ENCODE assay signal across 9 cellular contexts in the genomic region with DNA sequence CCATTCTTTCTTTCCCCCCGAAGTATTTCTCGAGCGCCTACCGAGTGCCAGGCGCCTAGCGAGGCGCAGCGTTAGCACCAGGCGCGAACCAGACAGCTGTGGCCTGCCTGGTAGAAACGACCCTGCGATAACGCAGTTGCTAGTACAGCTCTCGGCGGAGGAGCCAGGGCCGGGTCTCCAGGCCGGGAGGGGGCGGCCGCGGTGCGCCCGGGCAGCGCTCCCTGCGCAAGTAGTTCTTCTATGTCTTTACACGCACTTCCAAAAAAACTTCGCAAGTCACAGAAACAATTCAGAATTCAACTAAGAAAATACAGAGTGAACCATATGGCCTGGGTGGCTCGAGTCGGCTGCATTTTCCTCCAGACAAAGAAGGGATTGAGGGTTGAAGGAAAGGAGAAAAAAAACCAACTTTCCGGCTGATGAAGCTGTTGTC. TPM values are rescaled to one million over a fixed set of nuclear protein-coding genes. Genes with fewer than 3 reads are reported as not detected.
DNase-seq lines count a peak whose midpoint lies in the region; ATAC-seq, FAIRE-seq and TF ChIP-seq lines count a peak whose summit lies in the region.
"Had no signal": no experiment of that assay in that cellular context is flagged by ENCODE, and none has a peak within 500 bp of the region (broad histone marks: within the 10 kb centered on the region; RNA-seq: fewer than 3 reads in every experiment).

No MANE protein-coding gene starts in this region.

- no peak for TF ChIP-seq POLR2A in esophagus muscularis mucosa (IDR thresholded peaks at IDR 0.05; ENCODE audit: low read depth)
- no peak for TF ChIP-seq POLR2A in ovary (IDR thresholded peaks at IDR 0.05)

- H3K4me1 Mint-ChIP-seq in WTC11 = peaks cover 46% of the 10 kb centered on the region

- 6% methylated on average over 29 of the region's 29 CpGs for WGBS in esophagus muscularis mucosa
- WGBS in ovary, 3 donors = 6 to 8% (median 7%) methylated on average over 29 of the region's 29 CpGs
- 4% methylated on average over 29 of the region's 29 CpGs for WGBS in small intestine, 3 donors

- no peak for FAIRE-seq in small intestine (lab: Jason Lieb, UNC)

- no peak overlapping the region for H3K27ac ChIP-seq in 22Rv1
- H3K27ac ChIP-seq in esophagus muscularis mucosa (replicated peaks in 1 of 4) = no peak overlapping the region
- no peak overlapping the region for H3K27ac ChIP-seq in ovary
- no peak overlapping the region for H3K27ac ChIP-seq in small intestine (ENCODE audit: low read depth in 1 of 2, low read length in 1 of 2)

- H3K36me3 ChIP-seq in esophagus muscularis mucosa (no peaks in the 10 kb centered on the region), ovary (no peaks in the 10 kb centered on the region), small intestine (ENCODE audit: control insufficient read depth in 2 of 2, insufficient read depth in 2 of 2, low read length in 2 of 2) (no peaks in the 10 kb centered on the region)

- CTCF ChIA-PET in WTC11 (lab: Charles Lee) = interaction anchor here (0.7 to 5.7 kb wide), 34 partner anchors 8 to 424 kb away, joined by 3 to 91 read pairs (median 6); no protein-coding TSS in a partner anchor

- H3K27me3 Mint-ChIP-seq in WTC11 (ENCODE audit: low read depth) = peaks cover 78% of the 10 kb centered on the region

- ATAC-seq in GM19025 (IDR thresholded peaks at IDR 0.05; ENCODE audit: low read depth, unreplicated experiment) (peak; percentile 36), HG03280 (IDR thresholded peaks at IDR 0.05; ENCODE audit: unreplicated experiment) (peak; percentile 42), WTC11 (peak; percentile 31)

- intact Hi-C loops in esophagus muscularis mucosa (cut with DNase I) = loop anchor here (5.0 kb wide), 1 partner anchor 196 kb away; no protein-coding TSS in a partner anchor
- intact Hi-C loops in ovary (cut with DNase I) = loop anchor here in 2 of 4 donors (10.0 kb wide), 2 partner anchors 308 to 418 kb away; no protein-coding TSS in a partner anchor

- H3K4me3 Mint-ChIP-seq in WTC11 = peak overlapping the region; percentile 85

- no peaks in the 10 kb centered on the region for H3K36me3 Mint-ChIP-seq in WTC11

- POLR2A ChIA-PET in WTC11 (lab: Charles Lee) = interaction anchor here (0.6 kb wide), 3 partner anchors 147 to 177 kb away, joined by 3 to 5 read pairs (median 4); no protein-coding TSS in a partner anchor

- H3K4me1 ChIP-seq in esophagus muscularis mucosa = peaks cover 12 to 35% (median 27%) of the 10 kb centered on the region in 4 donors
- H3K4me1 ChIP-seq in ovary (ENCODE audit: insufficient read depth) = peaks cover 2% of the 10 kb centered on the region
- peaks cover 0 to 2% of the 10 kb centered on the region in 2 donors for H3K4me1 ChIP-seq in small intestine (ENCODE audit: control insufficient read depth in 2 of 2, insufficient read depth in 1 of 2, low read depth in 1 of 2, low read length in 1 of 2)

- H3K27ac Mint-ChIP-seq in WTC11 = no peak overlapping the region

- DNase-seq in WTC11 (ENCODE audit: low spot score) (peak; percentile 83), esophagus muscularis mucosa (ENCODE audit: extremely low spot score) (no peak), ovary (peak in 2 of 5 donors; percentile 28 to 50), small intestine (no peak), DMS153 treated with DMSO at 0.1 percent for 48 hours (lab: John Stamatoyannopoulos, UW; ENCODE audit: unreplicated experiment) (no peak)

- peak; percentile 47 for TF ChIP-seq CTCF in 22Rv1 (IDR thresholded peaks at IDR 0.05)
- TF ChIP-seq CTCF in WTC11 (IDR thresholded peaks at IDR 0.05) = no peak
- TF ChIP-seq CTCF in esophagus muscularis mucosa (IDR thresholded peaks at IDR 0.05) = no peak
- TF ChIP-seq CTCF in ovary (IDR thresholded peaks at IDR 0.05) = no peak

- H3K27me3 ChIP-seq in esophagus muscularis mucosa (peaks cover 0 to 77% (median 65%) of the 10 kb centered on the region in 4 donors), ovary (peaks cover 6% of the 10 kb centered on the region), small intestine (ENCODE audit: control insufficient read depth in 2 of 2, insufficient read depth in 2 of 2, low read length in 2 of 2) (peaks cover 3 to 38% of the 10 kb centered on the region in 2 donors)

- H3K9me3 Mint-ChIP-seq in WTC11 = no peaks in the 10 kb centered on the region

- H3K9me3 ChIP-seq in esophagus muscularis mucosa = no peaks in the 10 kb centered on the region
- peaks cover 0 to 8% of the 10 kb centered on the region in 2 donors for H3K9me3 ChIP-seq in ovary
- no peaks in the 10 kb centered on the region for H3K9me3 ChIP-seq in small intestine (ENCODE audit: control insufficient read depth, low read depth)

- H3K4me3 ChIP-seq in esophagus muscularis mucosa (peak overlapping the region; percentile 36 to 54 (median 42)), ovary (peak overlapping the region; percentile 25), small intestine (ENCODE audit: low read depth in 1 of 2, low read length in 2 of 2) (peak overlapping the region in 1 of 2 donors; percentile 47)

- TF ChIP-seq EP300 in esophagus muscularis mucosa (IDR thresholded peaks at IDR 0.05) (no peak), ovary (IDR thresholded peaks at IDR 0.05) (no peak)

TF ChIP-seq in WTC11, 78 proteins besides CTCF, POLR2A, EP300 and RAD21 (continues in another document):
- TF ChIP-seq, protein P1, sequence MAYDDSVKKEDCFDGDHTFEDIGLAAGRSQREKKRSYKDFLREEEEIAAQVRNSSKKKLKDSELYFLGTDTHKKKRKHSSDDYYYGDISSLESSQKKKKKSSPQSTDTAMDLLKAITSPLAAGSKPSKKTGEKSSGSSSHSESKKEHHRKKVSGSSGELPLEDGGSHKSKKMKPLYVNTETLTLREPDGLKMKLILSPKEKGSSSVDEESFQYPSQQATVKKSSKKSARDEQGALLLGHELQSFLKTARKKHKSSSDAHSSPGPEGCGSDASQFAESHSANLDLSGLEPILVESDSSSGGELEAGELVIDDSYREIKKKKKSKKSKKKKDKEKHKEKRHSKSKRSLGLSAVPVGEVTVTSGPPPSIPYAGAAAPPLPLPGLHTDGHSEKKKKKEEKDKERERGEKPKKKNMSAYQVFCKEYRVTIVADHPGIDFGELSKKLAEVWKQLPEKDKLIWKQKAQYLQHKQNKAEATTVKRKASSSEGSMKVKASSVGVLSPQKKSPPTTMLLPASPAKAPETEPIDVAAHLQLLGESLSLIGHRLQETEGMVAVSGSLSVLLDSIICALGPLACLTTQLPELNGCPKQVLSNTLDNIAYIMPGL (CRISPR knock-in tag; IDR thresholded peaks at IDR 0.05) = 0 out of 2 replicates have a peak, but pooled peaks have one; percentile 54
- TF ChIP-seq FOXK1 (CRISPR knock-in tag; IDR thresholded peaks at IDR 0.05) (no peak), RELA (CRISPR knock-in tag; IDR thresholded peaks at IDR 0.05; ENCODE audit: borderline replicate concordance) (no peak), CREM (CRISPR knock-in tag; IDR thresholded peaks at IDR 0.05) (peak; percentile 58; the same call in 1 of the 2 replicates), ZNF121 (CRISPR knock-in tag; IDR thresholded peaks at IDR 0.05) (peak; percentile 89), CREB1 (CRISPR knock-in tag; IDR thresholded peaks at IDR 0.05) (no peak), ZNF219 (CRISPR knock-in tag; IDR thresholded peaks at IDR 0.05; ENCODE audit: borderline replicate concordance) (no peak)
- TF ChIP-seq, protein P2, sequence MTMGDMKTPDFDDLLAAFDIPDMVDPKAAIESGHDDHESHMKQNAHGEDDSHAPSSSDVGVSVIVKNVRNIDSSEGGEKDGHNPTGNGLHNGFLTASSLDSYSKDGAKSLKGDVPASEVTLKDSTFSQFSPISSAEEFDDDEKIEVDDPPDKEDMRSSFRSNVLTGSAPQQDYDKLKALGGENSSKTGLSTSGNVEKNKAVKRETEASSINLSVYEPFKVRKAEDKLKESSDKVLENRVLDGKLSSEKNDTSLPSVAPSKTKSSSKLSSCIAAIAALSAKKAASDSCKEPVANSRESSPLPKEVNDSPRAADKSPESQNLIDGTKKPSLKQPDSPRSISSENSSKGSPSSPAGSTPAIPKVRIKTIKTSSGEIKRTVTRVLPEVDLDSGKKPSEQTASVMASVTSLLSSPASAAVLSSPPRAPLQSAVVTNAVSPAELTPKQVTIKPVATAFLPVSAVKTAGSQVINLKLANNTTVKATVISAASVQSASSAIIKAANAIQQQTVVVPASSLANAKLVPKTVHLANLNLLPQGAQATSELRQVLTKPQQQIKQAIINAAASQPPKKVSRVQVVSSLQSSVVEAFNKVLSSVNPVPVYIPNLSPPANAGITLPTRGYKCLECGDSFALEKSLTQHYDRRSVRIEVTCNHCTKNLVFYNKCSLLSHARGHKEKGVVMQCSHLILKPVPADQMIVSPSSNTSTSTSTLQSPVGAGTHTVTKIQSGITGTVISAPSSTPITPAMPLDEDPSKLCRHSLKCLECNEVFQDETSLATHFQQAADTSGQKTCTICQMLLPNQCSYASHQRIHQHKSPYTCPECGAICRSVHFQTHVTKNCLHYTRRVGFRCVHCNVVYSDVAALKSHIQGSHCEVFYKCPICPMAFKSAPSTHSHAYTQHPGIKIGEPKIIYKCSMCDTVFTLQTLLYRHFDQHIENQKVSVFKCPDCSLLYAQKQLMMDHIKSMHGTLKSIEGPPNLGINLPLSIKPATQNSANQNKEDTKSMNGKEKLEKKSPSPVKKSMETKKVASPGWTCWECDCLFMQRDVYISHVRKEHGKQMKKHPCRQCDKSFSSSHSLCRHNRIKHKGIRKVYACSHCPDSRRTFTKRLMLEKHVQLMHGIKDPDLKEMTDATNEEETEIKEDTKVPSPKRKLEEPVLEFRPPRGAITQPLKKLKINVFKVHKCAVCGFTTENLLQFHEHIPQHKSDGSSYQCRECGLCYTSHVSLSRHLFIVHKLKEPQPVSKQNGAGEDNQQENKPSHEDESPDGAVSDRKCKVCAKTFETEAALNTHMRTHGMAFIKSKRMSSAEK (CRISPR knock-in tag; IDR thresholded peaks at IDR 0.05; ENCODE audit: borderline replicate concordance) = no peak
- TF ChIP-seq, protein P3, sequence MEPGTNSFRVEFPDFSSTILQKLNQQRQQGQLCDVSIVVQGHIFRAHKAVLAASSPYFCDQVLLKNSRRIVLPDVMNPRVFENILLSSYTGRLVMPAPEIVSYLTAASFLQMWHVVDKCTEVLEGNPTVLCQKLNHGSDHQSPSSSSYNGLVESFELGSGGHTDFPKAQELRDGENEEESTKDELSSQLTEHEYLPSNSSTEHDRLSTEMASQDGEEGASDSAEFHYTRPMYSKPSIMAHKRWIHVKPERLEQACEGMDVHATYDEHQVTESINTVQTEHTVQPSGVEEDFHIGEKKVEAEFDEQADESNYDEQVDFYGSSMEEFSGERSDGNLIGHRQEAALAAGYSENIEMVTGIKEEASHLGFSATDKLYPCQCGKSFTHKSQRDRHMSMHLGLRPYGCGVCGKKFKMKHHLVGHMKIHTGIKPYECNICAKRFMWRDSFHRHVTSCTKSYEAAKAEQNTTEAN (CRISPR knock-in tag; IDR thresholded peaks at IDR 0.05) = no peak

RNA-seq across cellular contexts. Expression of gene NEUROG2, which starts 7.0 kb away (rescaled TPM):
- 0.09 TPM in 2 of 3 replicates, not detected in the other for total RNA-seq in WTC11 (2021)
- total RNA-seq in esophagus muscularis mucosa = not detected
- total RNA-seq in ovary = not detected
- not detected for polyA plus RNA-seq in ovary
- polyA plus RNA-seq in small intestine = not detected
- polyA plus RNA-seq: esophagus had no signal
